17 cellular contexts compared by ENCODE assay signal in genomic region chr19:43675906-43676305, GRCh38. TPM values are rescaled to one million over a fixed set of nuclear protein-coding genes. Genes with fewer than 3 reads are reported as not detected.
DNase-seq lines count a peak whose midpoint lies in the region; ATAC-seq and TF ChIP-seq lines count a peak whose summit lies in the region.
"Had no signal": no experiment of that assay in that cellular context is flagged by ENCODE, and none has a peak within 500 bp of the region (broad histone marks: within the 10 kb centered on the region; RNA-seq: fewer than 3 reads in every experiment).

No MANE protein-coding gene starts in this region.

- intact Hi-C loops in MCF 10A (cut with micrococcal nuclease) (no loop called here), breast epithelium (cut with DNase I; ENCODE audit: low total_unique reads) (no loop called here), esophagus squamous epithelium (cut with DNase I) (loop anchor here (10.0 kb wide), 1 partner anchor 109 kb away; the partner anchor contains the start of gene KCNN4)

- 65 to 73% methylated on average over 9 to 11 of the region's 11 CpGs for WGBS in esophagus squamous epithelium, 2 donors

- H3K36me3 Mint-ChIP-seq in MCF 10A (ENCODE audit: insufficient read depth, unreplicated experiment) (no peaks in the 10 kb centered on the region), type B pancreatic cell (no peaks in the 10 kb centered on the region)
- no peaks in the 10 kb centered on the region for H3K36me3 Mint-ChIP-seq in activated CD4-positive, alpha-beta memory T cell treated with anti-CD3 and anti-CD28 coated beads, Interleukin-2, amount 10 ng/mL, durations not matched to agents 7 days and 5 days (ENCODE audit: low read depth)
- H3K36me3 Mint-ChIP-seq: stimulated activated effector memory CD8-positive, alpha-beta T cell treated with anti-CD3 and anti-CD28 coated beads, Interleukin-12 subunit alpha, Interleukin-12 subunit beta, amount 100 ng/mL, for 72 hours had no signal

- H3K4me1 Mint-ChIP-seq in MCF 10A (ENCODE audit: insufficient read depth, unreplicated experiment), result peaks cover 18% of the 10 kb centered on the region
- peaks cover 23% of the 10 kb centered on the region for H3K4me1 Mint-ChIP-seq in activated CD4-positive, alpha-beta memory T cell treated with anti-CD3 and anti-CD28 coated beads, Interleukin-2, amount 10 ng/mL, durations not matched to agents 7 days and 5 days
- peaks cover 21% of the 10 kb centered on the region for H3K4me1 Mint-ChIP-seq in type B pancreatic cell (ENCODE audit: unreplicated experiment)
- H3K4me1 Mint-ChIP-seq: neural crest cell had no signal

- H3K4me3 ChIP-seq in breast epithelium (no peak overlapping the region), esophagus squamous epithelium (no peak overlapping the region)
- H3K4me3 ChIP-seq: SK-N-MC had no signal

- TF ChIP-seq CTCF in MCF 10A (IDR thresholded peaks at IDR 0.05; ENCODE audit: unreplicated experiment), result no peak
- no peak for TF ChIP-seq CTCF in breast epithelium (IDR thresholded peaks at IDR 0.05)
- no peak for TF ChIP-seq CTCF in esophagus squamous epithelium (IDR thresholded peaks at IDR 0.05)
- no peak for TF ChIP-seq CTCF in type B pancreatic cell (conservative IDR thresholded peaks at IDR 0.05)

- H3K27me3 ChIP-seq in breast epithelium (no peaks in the 10 kb centered on the region), esophagus squamous epithelium (no peaks in the 10 kb centered on the region)

- DNase-seq in MCF 10A (ENCODE audit: unreplicated experiment), result no peak
- no peak for DNase-seq in breast epithelium (ENCODE audit: low spot score in 2 of 2)
- DNase-seq in activated CD4-positive, alpha-beta memory T cell treated with anti-CD3 and anti-CD28 coated beads, Interleukin-2, amount 10 ng/mL, durations not matched to agents 7 days and 5 days, result no peak
- DNase-seq in esophagus squamous epithelium (lab: John Stamatoyannopoulos, UW), result no peak
- no peak for DNase-seq in type B pancreatic cell (ENCODE audit: extremely low spot score, unreplicated experiment)
- no peak for DNase-seq in left lobe of liver (ENCODE audit: low spot score)
- no peak for DNase-seq in substantia nigra (lab: John Stamatoyannopoulos, UW)
- DNase-seq: amniotic stem cell, cortex of kidney, H7, KBM-7, left ventricle myocardium superior had no signal

- H3K4me1 ChIP-seq in breast epithelium (no peaks in the 10 kb centered on the region), esophagus squamous epithelium (peaks cover 0 to 14% (median 7%) of the 10 kb centered on the region in 3 donors)

- H3K27me3 Mint-ChIP-seq in MCF 10A (ENCODE audit: insufficient read depth, unreplicated experiment) (no peaks in the 10 kb centered on the region), type B pancreatic cell (peaks cover 15% of the 10 kb centered on the region)
- peaks cover 6% of the 10 kb centered on the region for H3K27me3 Mint-ChIP-seq in activated CD4-positive, alpha-beta memory T cell treated with anti-CD3 and anti-CD28 coated beads, Interleukin-2, amount 10 ng/mL, durations not matched to agents 7 days and 5 days

- no TSS peak for BruUV-seq in MCF 10A (replicated peaks; lab: Mats Ljungman, UMichigan)

- peak overlapping the region; percentile 96 for H3K27ac Mint-ChIP-seq in MCF 10A (ENCODE audit: low read depth, unreplicated experiment)
- H3K27ac Mint-ChIP-seq in activated CD4-positive, alpha-beta memory T cell treated with anti-CD3 and anti-CD28 coated beads, Interleukin-2, amount 10 ng/mL, durations not matched to agents 7 days and 5 days, result peak overlapping the region; percentile 13
- peak overlapping the region; percentile 94 for H3K27ac Mint-ChIP-seq in type B pancreatic cell

- H3K9me3 Mint-ChIP-seq in MCF 10A (ENCODE audit: unreplicated experiment) (no peaks in the 10 kb centered on the region), type B pancreatic cell (no peaks in the 10 kb centered on the region)
- H3K9me3 Mint-ChIP-seq in activated CD4-positive, alpha-beta memory T cell treated with anti-CD3 and anti-CD28 coated beads, Interleukin-2, amount 10 ng/mL, durations not matched to agents 7 days and 5 days, result no peaks in the 10 kb centered on the region
- H3K9me3 Mint-ChIP-seq: neural crest cell; stimulated activated effector memory CD8-positive, alpha-beta T cell treated with anti-CD3 and anti-CD28 coated beads, Interleukin-12 subunit alpha, Interleukin-12 subunit beta, amount 100 ng/mL, for 72 hours had no signal

- H3K9me3 ChIP-seq in breast epithelium, result no peaks in the 10 kb centered on the region
- H3K9me3 ChIP-seq in esophagus squamous epithelium, result no peaks in the 10 kb centered on the region

- H3K4me3 Mint-ChIP-seq in MCF 10A (ENCODE audit: unreplicated experiment) (peak overlapping the region; percentile 59), type B pancreatic cell (peak overlapping the region; percentile 19)
- peak overlapping the region; percentile 0 for H3K4me3 Mint-ChIP-seq in activated CD4-positive, alpha-beta memory T cell treated with anti-CD3 and anti-CD28 coated beads, Interleukin-2, amount 10 ng/mL, durations not matched to agents 7 days and 5 days
- H3K4me3 Mint-ChIP-seq: neural crest cell had no signal

- ATAC-seq in left lobe of liver, result no peak
- ATAC-seq in GM18511 (IDR thresholded peaks at IDR 0.05; ENCODE audit: unreplicated experiment), result no peak
- ATAC-seq: left ventricle myocardium superior, sciatic nerve had no signal

- TF ChIP-seq POLR2A in breast epithelium (IDR thresholded peaks at IDR 0.05) (no peak), esophagus squamous epithelium (IDR thresholded peaks at IDR 0.05) (no peak)

- H3K27ac ChIP-seq in breast epithelium (peak overlapping the region in 1 of 2 donors; percentile 84), esophagus squamous epithelium (peak overlapping the region in 3 of 4 donors; percentile 28 to 88 (median 68)), substantia nigra (ENCODE audit: low read depth, low read length, poor library complexity, severe bottlenecking) (no peak overlapping the region)
- H3K27ac ChIP-seq: SK-N-MC had no signal

- H3K36me3 ChIP-seq in breast epithelium, result no peaks in the 10 kb centered on the region
- no peaks in the 10 kb centered on the region for H3K36me3 ChIP-seq in esophagus squamous epithelium

- CTCF ChIA-PET in MCF 10A (lab: Yijun Ruan, JAX), result interaction anchor here (0.5 kb wide), 1 partner anchor 218 kb away, joined by 4 read pairs; no protein-coding TSS in a partner anchor
- CTCF ChIA-PET in activated CD4-positive, alpha-beta memory T cell treated with anti-CD3 and anti-CD28 coated beads, Interleukin-2, amount 10 ng/mL, durations not matched to agents 7 days and 5 days (lab: Charles Lee), result no interaction called here

- POLR2A ChIA-PET in MCF 10A (lab: Yijun Ruan, JAX), result interaction anchor here (0.7 to 1.0 kb wide), 2 partner anchors 11 to 25 kb away, joined by 3 to 4 read pairs; no protein-coding TSS in a partner anchor
- POLR2A ChIA-PET in activated CD4-positive, alpha-beta memory T cell treated with anti-CD3 and anti-CD28 coated beads, Interleukin-2, amount 10 ng/mL, durations not matched to agents 7 days and 5 days (lab: Charles Lee), result no interaction called here

RNA-seq across cellular contexts. Expression of gene PLAUR, which starts 5.9 kb away (rescaled TPM):
- total RNA-seq in MCF 10A (2022), result 14.0 and 32.2 TPM in 2 replicates
- 10 to 100 TPM; 13.3 to 61.0 (median 21.3) TPM for total RNA-seq in breast epithelium
- total RNA-seq in activated CD4-positive, alpha-beta memory T cell treated with anti-CD3 and anti-CD28 coated beads, Interleukin-2, amount 10 ng/mL, durations not matched to agents 7 days and 5 days, result 10 to 100 TPM; 29.2 to 29.3 TPM
- total RNA-seq in esophagus squamous epithelium, result 10 to 100 TPM in 1 of 4 donors, 1 to 10 TPM in 3; 6.7 to 31.9 (median 8.0) TPM
- 18.7 and 32.1 TPM in 2 replicates for total RNA-seq in type B pancreatic cell (ENCODE audit: low replicate concordance)
- total RNA-seq in left lobe of liver, result 3.4 TPM

RNA-seq across cellular contexts. Expression of gene CADM4, which starts 36.3 kb away (rescaled TPM):
- total RNA-seq in MCF 10A (2022) (3.2 and 3.8 TPM in 2 replicates), breast epithelium (10 to 100 TPM in 2 of 3 donors, 1 to 10 TPM in 1; 2.1 to 20.8 (median 18.0) TPM), esophagus squamous epithelium (10 to 100 TPM in 3 of 4 donors, 1 to 10 TPM in 1; 8.8 to 22.8 (median 10.5) TPM), type B pancreatic cell (ENCODE audit: low replicate concordance) (28.2 and 37.9 TPM in 2 replicates), left lobe of liver (5.1 TPM)
- under 1 TPM; 0.43 to 0.60 TPM for total RNA-seq in activated CD4-positive, alpha-beta memory T cell treated with anti-CD3 and anti-CD28 coated beads, Interleukin-2, amount 10 ng/mL, durations not matched to agents 7 days and 5 days

RNA-seq across cellular contexts. Expression of gene IRGC, which starts 40.0 kb away (rescaled TPM):
- total RNA-seq in MCF 10A (2022) (not detected in 2 replicates), breast epithelium (not detected), esophagus squamous epithelium (not detected), type B pancreatic cell (ENCODE audit: low replicate concordance) (not detected in 2 replicates), left lobe of liver (not detected)
- total RNA-seq in activated CD4-positive, alpha-beta memory T cell treated with anti-CD3 and anti-CD28 coated beads, Interleukin-2, amount 10 ng/mL, durations not matched to agents 7 days and 5 days, result not detected
- total RNA-seq: H7, left ventricle myocardium superior, neural crest cell, sciatic nerve had no signal

RNA-seq across cellular contexts. Expression of gene ZNF428, which starts 56.5 kb away (rescaled TPM):
- total RNA-seq in MCF 10A (2022) (18.6 and 23.3 TPM in 2 replicates), breast epithelium (10 to 100 TPM; 24.7 to 31.1 (median 28.2) TPM), esophagus squamous epithelium (10 to 100 TPM in 2 of 4 donors, 1 to 10 TPM in 2; 7.9 to 19.3 (median 11.8) TPM), type B pancreatic cell (ENCODE audit: low replicate concordance) (31.4 and 76.9 TPM in 2 replicates), left lobe of liver (15.7 TPM)
- 10 to 100 TPM; 19.7 to 20.6 TPM for total RNA-seq in activated CD4-positive, alpha-beta memory T cell treated with anti-CD3 and anti-CD28 coated beads, Interleukin-2, amount 10 ng/mL, durations not matched to agents 7 days and 5 days

Comparison
In these comparisons a context has a peak if more than half of its experiments do, and no peak if none do; other contexts are left out.
1. H3K27ac Mint-ChIP-seq: peak in every context shown above with its lines; median percentile 96 in MCF 10A; 94 in type B pancreatic cell; 13 in activated CD4-positive, alpha-beta memory T cell treated with anti-CD3 and anti-CD28 coated beads, Interleukin-2, amount 10 ng/mL, durations not matched to agents 7 days and 5 days.
2. H3K4me3 Mint-ChIP-seq: peak in every context shown above with its lines; median percentile 59 in MCF 10A; 19 in type B pancreatic cell; 0 in activated CD4-positive, alpha-beta memory T cell treated with anti-CD3 and anti-CD28 coated beads, Interleukin-2, amount 10 ng/mL, durations not matched to agents 7 days and 5 days.